ENCODE assay signal across 8 cellular contexts in genomic region chr2:218981390-218982311, GRCh38. TPM values are rescaled to one million over a fixed set of nuclear protein-coding genes. Genes with fewer than 3 reads are reported as not detected.
DNase-seq lines count a peak whose midpoint lies in the region; ATAC-seq lines count a peak whose summit lies in the region.

No MANE protein-coding gene starts in this region.

- DNase-seq in activated effector memory CD4-positive, alpha-beta T cell treated with anti-CD3 and anti-CD28 coated beads, Interleukin-2, amount 50 U/mL, for 16 hours, result peak; percentile 74
- no peak for DNase-seq in activated effector memory CD4-positive, alpha-beta T cell treated with Interleukin-2 at 50 U/mL for 16 hours
- no peak for DNase-seq in activated T-cell treated with anti-CD3 and anti-CD28 coated beads, Interleukin-2, amount 50 U/mL, for 4 hours
- DNase-seq in stimulated activated naive B cell treated with anti-CD40 and anti-IgM and Interleukin-4, amounts not matched to agents 10 μg/mL and 1 μg/mL and 100 μg/mL, for 72 hours, result no peak

- H3K9me3 ChIP-seq in iPS-15b (ENCODE audit: control insufficient read depth, insufficient read depth, low read length), result no peaks in the 10 kb centered on the region

- peak overlapping the region; percentile 80 for H3K4me3 Mint-ChIP-seq in activated T-cell treated with anti-CD3 and anti-CD28 coated beads, Interleukin-2, amount 50 U/mL, for 4 hours
- peak overlapping the region; percentile 65 to 70 for H3K4me3 Mint-ChIP-seq in stimulated activated naive B cell treated with anti-CD40 and anti-IgM and Interleukin-4, amounts not matched to agents 10 μg/mL and 1 μg/mL and 100 μg/mL, for 72 hours

- peak overlapping the region; percentile 92 for H3K27ac Mint-ChIP-seq in stimulated activated naive B cell treated with anti-CD40 and anti-IgM and Interleukin-4, amounts not matched to agents 10 μg/mL and 1 μg/mL and 100 μg/mL, for 72 hours

- ATAC-seq in activated T-cell treated with anti-CD3 and anti-CD28 coated beads, Interleukin-2, amount 50 U/mL, for 4 hours, result peak; percentile 39 to 52
- ATAC-seq in stimulated activated naive B cell treated with anti-CD40 and anti-IgM and Interleukin-4, amounts not matched to agents 10 μg/mL and 1 μg/mL and 100 μg/mL, for 72 hours (replicated peaks), result peak in 1 of 2 donors; percentile 15
- ATAC-seq in GM18858 (IDR thresholded peaks at IDR 0.05; ENCODE audit: unreplicated experiment) (no peak), GM19463 (IDR thresholded peaks at IDR 0.05; ENCODE audit: unreplicated experiment) (no peak), HG02885 (IDR thresholded peaks at IDR 0.05; ENCODE audit: poor library complexity, unreplicated experiment) (no peak)

- H3K36me3 ChIP-seq in iPS-15b (ENCODE audit: control insufficient read depth, insufficient read depth, low read length), result no peaks in the 10 kb centered on the region

- peaks cover 3% of the 10 kb centered on the region for H3K4me1 ChIP-seq in iPS-15b (ENCODE audit: control insufficient read depth, insufficient read depth, low read length)

- H3K27me3 ChIP-seq in iPS-15b (ENCODE audit: control insufficient read depth, insufficient read depth, low read length), result peaks cover 89% of the 10 kb centered on the region

- peak overlapping the region; percentile 48 for H3K4me3 ChIP-seq in iPS-15b (ENCODE audit: low read depth, low read length)

- peaks cover 40% of the 10 kb centered on the region for H3K4me1 Mint-ChIP-seq in activated T-cell treated with anti-CD3 and anti-CD28 coated beads, Interleukin-2, amount 50 U/mL, for 4 hours (ENCODE audit: low read depth)
- peaks cover 28 to 45% of the 10 kb centered on the region in 2 donors for H3K4me1 Mint-ChIP-seq in stimulated activated naive B cell treated with anti-CD40 and anti-IgM and Interleukin-4, amounts not matched to agents 10 μg/mL and 1 μg/mL and 100 μg/mL, for 72 hours

- H3K9me3 Mint-ChIP-seq in activated T-cell treated with anti-CD3 and anti-CD28 coated beads, Interleukin-2, amount 50 U/mL, for 4 hours, result no peaks in the 10 kb centered on the region
- no peaks in the 10 kb centered on the region for H3K9me3 Mint-ChIP-seq in stimulated activated naive B cell treated with anti-CD40 and anti-IgM and Interleukin-4, amounts not matched to agents 10 μg/mL and 1 μg/mL and 100 μg/mL, for 72 hours

- H3K36me3 Mint-ChIP-seq in activated T-cell treated with anti-CD3 and anti-CD28 coated beads, Interleukin-2, amount 50 U/mL, for 4 hours (ENCODE audit: insufficient read depth), result no peaks in the 10 kb centered on the region
- peaks cover 0 to 2% of the 10 kb centered on the region in 2 donors for H3K36me3 Mint-ChIP-seq in stimulated activated naive B cell treated with anti-CD40 and anti-IgM and Interleukin-4, amounts not matched to agents 10 μg/mL and 1 μg/mL and 100 μg/mL, for 72 hours

- H3K9ac ChIP-seq in iPS-15b (ENCODE audit: low read depth, low read length), result no peak overlapping the region

- H3K27me3 Mint-ChIP-seq in activated T-cell treated with anti-CD3 and anti-CD28 coated beads, Interleukin-2, amount 50 U/mL, for 4 hours (ENCODE audit: low read depth), result peaks cover 77% of the 10 kb centered on the region
- H3K27me3 Mint-ChIP-seq in stimulated activated naive B cell treated with anti-CD40 and anti-IgM and Interleukin-4, amounts not matched to agents 10 μg/mL and 1 μg/mL and 100 μg/mL, for 72 hours, result peaks cover 68 to 91% of the 10 kb centered on the region in 2 donors

RNA-seq across cellular contexts. Expression of gene FEV, which starts 3.3 kb away (rescaled TPM):
- total RNA-seq in activated T-cell treated with anti-CD3 and anti-CD28 coated beads, Interleukin-2, amount 50 U/mL, for 4 hours, result not detected

RNA-seq across cellular contexts. Expression of gene CRYBA2, which starts 11.6 kb away (rescaled TPM):
- total RNA-seq in activated T-cell treated with anti-CD3 and anti-CD28 coated beads, Interleukin-2, amount 50 U/mL, for 4 hours, result not detected

RNA-seq across cellular contexts. Expression of gene CDK5R2, which starts 22.2 kb away (rescaled TPM):
- not detected for total RNA-seq in activated T-cell treated with anti-CD3 and anti-CD28 coated beads, Interleukin-2, amount 50 U/mL, for 4 hours

RNA-seq across cellular contexts. Expression of gene CFAP65, which starts 59.7 kb away (rescaled TPM):
- not detected for total RNA-seq in activated T-cell treated with anti-CD3 and anti-CD28 coated beads, Interleukin-2, amount 50 U/mL, for 4 hours

Comparison
In these comparisons a context has a peak if more than half of its experiments do, and no peak if none do; other contexts are left out.
1. ATAC-seq: peak in activated T-cell treated with anti-CD3 and anti-CD28 coated beads, Interleukin-2, amount 50 U/mL, for 4 hours (2 of 2); none in GM18858 (single experiment), GM19463 (single experiment) and HG02885 (single experiment).